ENCODE assay signal across 17 cellular contexts in genomic region chr16:11259655-11260595, GRCh38. TPM values are rescaled to one million over a fixed set of nuclear protein-coding genes. Genes with fewer than 3 reads are reported as not detected.
DNase-seq lines count a peak whose midpoint lies in the region; ATAC-seq, FAIRE-seq and TF ChIP-seq lines count a peak whose summit lies in the region.
"Had no signal": no experiment of that assay in that cellular context is flagged by ENCODE, and none has a peak within 500 bp of the region (broad histone marks: within the 10 kb centered on the region; RNA-seq: fewer than 3 reads in every experiment).

No MANE protein-coding gene starts in this region.

- FAIRE-seq in H1 (lab: Jason Lieb, UNC) = no peak
- FAIRE-seq: endothelial cell of umbilical vein, islet of Langerhans had no signal

- peak overlapping the region; percentile 46 for H3K27ac Mint-ChIP-seq in activated naive CD8-positive, alpha-beta T cell
- no peak overlapping the region for H3K27ac Mint-ChIP-seq in activated naive CD8-positive, alpha-beta T cell treated with anti-CD3 and anti-CD28 coated beads for 36 hours

- peaks cover 0 to 2% of the 10 kb centered on the region in 2 experiments for H4K20me1 ChIP-seq in H1 (replicated peaks in 1 of 2; ENCODE audit: control insufficient read depth in 1 of 2, insufficient read depth in 2 of 2, low read length in 2 of 2)

- no peaks in the 10 kb centered on the region for H3K9me3 Mint-ChIP-seq in activated naive CD8-positive, alpha-beta T cell (ENCODE audit: low read depth)
- H3K9me3 Mint-ChIP-seq in activated naive CD8-positive, alpha-beta T cell treated with anti-CD3 and anti-CD28 coated beads for 36 hours = no peaks in the 10 kb centered on the region

- POLR2A ChIA-PET in H1 (lab: Charles Lee; ENCODE audit: partially characterized antibody) = interaction anchor here (0.6 to 2.4 kb wide), 6 partner anchors 9 to 109 kb away, joined by 3 to 6 read pairs (median 3); no protein-coding TSS in a partner anchor

- H3K18ac ChIP-seq in H1 (ENCODE audit: extremely low read depth, low read length) = no peak overlapping the region

- no peak overlapping the region for H2BK20ac ChIP-seq in H1 (ENCODE audit: low read length)

- no peak overlapping the region for H4K91ac ChIP-seq in H1 (replicated peaks; ENCODE audit: insufficient read length, low read length)

- H3K4me2 ChIP-seq in H1 (ENCODE audit: insufficient read depth in 1 of 2, low read depth in 2 of 2, low read length in 2 of 2) = no peak overlapping the region
- H3K4me2 ChIP-seq: SK-N-SH had no signal

- H3K27ac ChIP-seq in H1 (ENCODE audit: low read depth, low read length) (no peak overlapping the region), tibial artery (peak overlapping the region; percentile 53 to 64)
- H3K27ac ChIP-seq: VCaP had no signal

- H3K4me3 ChIP-seq in H1 (ENCODE audit: extremely low read depth in 1 of 4, insufficient read depth in 2 of 4, low read depth in 3 of 4, low read length in 4 of 4) = no peak overlapping the region
- no peak overlapping the region for H3K4me3 ChIP-seq in tibial artery

- H2AK5ac ChIP-seq in H1 (ENCODE audit: low read depth, low read length) = peak overlapping the region; percentile 47; the same call in 1 of the 2 replicates

- H4K5ac ChIP-seq in H1 (ENCODE audit: insufficient read length, low read depth, low read length) = no peak overlapping the region

- H3K79me1 ChIP-seq in H1 (ENCODE audit: low read depth, low read length) = no peaks in the 10 kb centered on the region

- H3K4me1 ChIP-seq in H1 (replicated peaks in 1 of 4; ENCODE audit: control insufficient read depth in 3 of 4, insufficient read depth in 4 of 4, low read length in 3 of 4) = peaks cover 0 to 8% (median 1%) of the 10 kb centered on the region in 4 experiments; a peak in 4 of 7 replicates
- peaks cover 0 to 32% (median 29%) of the 10 kb centered on the region in 4 donors for H3K4me1 ChIP-seq in tibial artery

- CTCF ChIA-PET in H1 (lab: Charles Lee; ENCODE audit: partially characterized antibody) = interaction anchor here (0.7 to 6.8 kb wide), 16 partner anchors 11 to 131 kb away, joined by 3 to 79 read pairs (median 5); partner anchors contain the start of genes PRM3 and TNP2

- peak overlapping the region; percentile 53; the same call in 1 of the 2 replicates for H2BK12ac ChIP-seq in H1 (ENCODE audit: low read depth, low read length)

- no peak overlapping the region for H3K56ac ChIP-seq in H1 (replicated peaks; ENCODE audit: insufficient read length, low read depth, low read length)

- no peaks in the 10 kb centered on the region; a peak in 1 of 7 replicates for H3K27me3 ChIP-seq in H1 (replicated peaks in 1 of 4; ENCODE audit: control insufficient read depth in 3 of 4, extremely low read depth in 1 of 4, insufficient read depth in 3 of 4, low read length in 3 of 4)
- no peaks in the 10 kb centered on the region for H3K27me3 ChIP-seq in tibial artery

- H3K27me3 Mint-ChIP-seq in activated naive CD8-positive, alpha-beta T cell = no peaks in the 10 kb centered on the region
- no peaks in the 10 kb centered on the region for H3K27me3 Mint-ChIP-seq in activated naive CD8-positive, alpha-beta T cell treated with anti-CD3 and anti-CD28 coated beads for 36 hours

- H3K9me3 ChIP-seq in H1 (ENCODE audit: insufficient read depth in 2 of 2, low read depth in 1 of 2, low read length in 1 of 2) (no peaks in the 10 kb centered on the region), tibial artery (no peaks in the 10 kb centered on the region)
- H3K9me3 ChIP-seq: SK-N-SH had no signal

- H2BK15ac ChIP-seq in H1 (ENCODE audit: low read length) = no peak overlapping the region

- no peak for ATAC-seq in GM21737 (IDR thresholded peaks at IDR 0.05; ENCODE audit: unreplicated experiment)
- no peak for ATAC-seq in GM19324 (IDR thresholded peaks at IDR 0.05; ENCODE audit: low FRiP score, unreplicated experiment)

- H3K14ac ChIP-seq in H1 (ENCODE audit: insufficient read length) = no peak overlapping the region

- TF ChIP-seq RAD21 in H1 (IDR thresholded peaks at IDR 0.05 in 1 of 2, conservative IDR thresholded peaks at IDR 0.05 in 1 of 2; ENCODE audit: low read depth in 2 of 2, low read length in 2 of 2) = no peak

- H2BK5ac ChIP-seq in H1 (ENCODE audit: low read depth, low read length) = no peak overlapping the region

- H3K36me3 ChIP-seq in H1 (ENCODE audit: control insufficient read depth in 2 of 4, insufficient read depth in 4 of 4, low read length in 3 of 4) (0 out of 8 replicates have a peak, but pooled peaks cover 0 to under 1% (median 0%) of the 10 kb centered on the region in 4 experiments), tibial artery (no peaks in the 10 kb centered on the region)

- no peaks in the 10 kb centered on the region for H3K36me3 Mint-ChIP-seq in activated naive CD8-positive, alpha-beta T cell
- H3K36me3 Mint-ChIP-seq in activated naive CD8-positive, alpha-beta T cell treated with anti-CD3 and anti-CD28 coated beads for 36 hours = peaks cover 2% of the 10 kb centered on the region

- peaks cover 0 to 6% of the 10 kb centered on the region in 2 experiments; a peak in 1 of 4 replicates for H3K79me2 ChIP-seq in H1 (ENCODE audit: control insufficient read depth in 1 of 2, insufficient read depth in 2 of 2, low read length in 2 of 2)

- H3K4me1 Mint-ChIP-seq in activated naive CD8-positive, alpha-beta T cell (ENCODE audit: low read depth) = peaks cover 59% of the 10 kb centered on the region
- H3K4me1 Mint-ChIP-seq in activated naive CD8-positive, alpha-beta T cell treated with anti-CD3 and anti-CD28 coated beads for 36 hours = peaks cover 51% of the 10 kb centered on the region

- H3K9ac ChIP-seq in H1 (replicated peaks in 1 of 4; ENCODE audit: extremely low read depth in 1 of 4, low read depth in 3 of 4, low read length in 3 of 4) = no peak overlapping the region
- H3K9ac ChIP-seq: SK-N-SH had no signal

- H3K23me2 ChIP-seq in H1 (ENCODE audit: low read depth, low read length) = peaks cover 9% of the 10 kb centered on the region

- no peak overlapping the region for H4K8ac ChIP-seq in H1 (ENCODE audit: extremely low read depth, insufficient read depth, low read length)

- H3K23ac ChIP-seq in H1 (ENCODE audit: insufficient read length) = no peak overlapping the region

- TF ChIP-seq POLR2A in H1 (IDR thresholded peaks at IDR 0.05; ENCODE audit: control extremely low read depth in 1 of 2, low read depth in 2 of 2, low read length in 2 of 2) = no peak

- intact Hi-C loops in tibial artery (cut with DNase I; ENCODE audit: low total_unique reads) = loop anchor here (5.0 kb wide), 1 partner anchor 522 kb away; no protein-coding TSS in a partner anchor

- no peak for TF ChIP-seq CTCF in H1 (IDR thresholded peaks at IDR 0.05; ENCODE audit: control extremely low read depth in 1 of 3, insufficient read depth in 1 of 3, low read depth in 1 of 3, low read length in 3 of 3)
- no peak for TF ChIP-seq CTCF in tibial artery (IDR thresholded peaks at IDR 0.05)

- H3K4me3 Mint-ChIP-seq in activated naive CD8-positive, alpha-beta T cell = peak overlapping the region; percentile 49
- H3K4me3 Mint-ChIP-seq in activated naive CD8-positive, alpha-beta T cell treated with anti-CD3 and anti-CD28 coated beads for 36 hours = no peak overlapping the region

- WGBS in H1 (ENCODE audit: extremely low coverage in 1 of 2, insufficient coverage in 1 of 2, insufficient read length in 1 of 2, insufficient replicate concordance in 2 of 2, low coverage in 1 of 2, low lambda C conversion rate in 2 of 2, missing lambda C conversion rate in 1 of 2), 2 experiments = 93% methylated on average over 12 of the region's 12 CpGs; no CpG with 5 or more reads in 1 of the 2 experiments

- H3K4ac ChIP-seq in H1 (replicated peaks; ENCODE audit: insufficient read length, low read depth, low read length) = no peak overlapping the region

- TF ChIP-seq EP300 in H1 (IDR thresholded peaks at IDR 0.05; ENCODE audit: borderline replicate concordance in 1 of 2, low read depth in 2 of 2, low read length in 2 of 2) = no peak

- H2AFZ ChIP-seq in H1 (ENCODE audit: low read length) = no peak overlapping the region

- H2BK120ac ChIP-seq in H1 (replicated peaks; ENCODE audit: low read depth, low read length) = no peak overlapping the region

- DNase-seq in activated naive CD8-positive, alpha-beta T cell treated with anti-CD3 and anti-CD28 coated beads for 36 hours = no peak
- no peak for DNase-seq in H1 (ENCODE audit: low read depth in 1 of 2, low spot score in 2 of 2)
- no peak for DNase-seq in tibial artery
- DNase-seq: activated CD8-positive, alpha-beta memory T cell treated with anti-CD3 and anti-CD28 coated beads, Interleukin-2, amount 50 U/mL, for 4 hours; cerebellar nuclear complex; NCI-H1694 treated with DMSO at 0.1 percent for 48 hours; NCI-H526; stimulated activated naive CD4-positive, alpha-beta T cell had no signal

RNA-seq across cellular contexts. Expression of gene SOCS1, which starts 3.9 kb away (rescaled TPM):
- 10 to 100 TPM; 30.8 to 32.9 TPM for total RNA-seq in activated naive CD8-positive, alpha-beta T cell treated with anti-CD3 and anti-CD28 coated beads for 36 hours
- 48.9 and 49.8 TPM in 2 replicates for total RNA-seq in H1 (2021; fragmentation: NEBNext Ultra II Directional; extraction: Animal tissue kit (Norgen Biotek cat#: 25700))
- polyA plus RNA-seq in H1 (2011; rRNA removed) = 21.0 and 46.5 TPM in 2 replicates
- 17.0 TPM for polyA plus RNA-seq in H1 (2011; cell fraction: cytosol; rRNA removed)
- 36.0 TPM for polyA plus RNA-seq in H1 (2011; cell fraction: nucleus; rRNA removed)
- polyA plus RNA-seq in H1 (2012, experiment 1 of 2) = 9.9 to 28.9 TPM (median 25.5 TPM) in 4 replicates
- polyA plus RNA-seq in H1 (2012, experiment 2 of 2) = 20.5 TPM
- 83.3 TPM for polyA plus RNA-seq in H1 (2013, experiment 1 of 2)
- polyA plus RNA-seq in H1 (2013, experiment 2 of 2) = 90.5 TPM
- 1.7 and 4.1 TPM in 2 replicates for polyA minus RNA-seq in H1 (2011; rRNA and poly(A)+ RNA removed)
- 22.5 TPM for polyA minus RNA-seq in H1 (2011; cell fraction: cytosol; rRNA and poly(A)+ RNA removed)
- polyA minus RNA-seq in H1 (2011; cell fraction: nucleus; rRNA and poly(A)+ RNA removed) = 60.0 TPM

RNA-seq across cellular contexts. Expression of gene TNP2, which starts 9.2 kb away (rescaled TPM):
- not detected for total RNA-seq in activated naive CD8-positive, alpha-beta T cell treated with anti-CD3 and anti-CD28 coated beads for 36 hours
- not detected in 2 replicates for total RNA-seq in H1 (2021; fragmentation: NEBNext Ultra II Directional; extraction: Animal tissue kit (Norgen Biotek cat#: 25700))
- polyA plus RNA-seq in H1 (2011; rRNA removed) = not detected in 2 replicates
- not detected for polyA plus RNA-seq in H1 (2011; cell fraction: cytosol; rRNA removed)
- polyA plus RNA-seq in H1 (2011; cell fraction: nucleus; rRNA removed) = not detected
- not detected in 4 replicates for polyA plus RNA-seq in H1 (2012, experiment 1 of 2)
- not detected for polyA plus RNA-seq in H1 (2012, experiment 2 of 2)
- not detected for polyA plus RNA-seq in H1 (2013, experiment 1 of 2)
- not detected for polyA plus RNA-seq in H1 (2013, experiment 2 of 2)
- polyA minus RNA-seq in H1 (2011; rRNA and poly(A)+ RNA removed) = not detected in 2 replicates
- polyA minus RNA-seq in H1 (2011; cell fraction: cytosol; rRNA and poly(A)+ RNA removed) = not detected
- polyA minus RNA-seq in H1 (2011; cell fraction: nucleus; rRNA and poly(A)+ RNA removed) = not detected
- total RNA-seq: endothelial cell of umbilical vein, osteoblast had no signal
- polyA plus RNA-seq: AG04450, endothelial cell of umbilical vein, SK-N-SH had no signal

RNA-seq across cellular contexts. Expression of gene PRM3, which starts 13.5 kb away (rescaled TPM):
- total RNA-seq in activated naive CD8-positive, alpha-beta T cell treated with anti-CD3 and anti-CD28 coated beads for 36 hours = not detected
- total RNA-seq in H1 (2021; fragmentation: NEBNext Ultra II Directional; extraction: Animal tissue kit (Norgen Biotek cat#: 25700)) = not detected in 2 replicates
- not detected in 2 replicates for polyA plus RNA-seq in H1 (2011; rRNA removed)
- not detected for polyA plus RNA-seq in H1 (2011; cell fraction: cytosol; rRNA removed)
- not detected for polyA plus RNA-seq in H1 (2011; cell fraction: nucleus; rRNA removed)
- not detected in 4 replicates for polyA plus RNA-seq in H1 (2012, experiment 1 of 2)
- polyA plus RNA-seq in H1 (2012, experiment 2 of 2) = not detected
- polyA plus RNA-seq in H1 (2013, experiment 1 of 2) = not detected
- polyA plus RNA-seq in H1 (2013, experiment 2 of 2) = not detected
- not detected in 2 replicates for polyA minus RNA-seq in H1 (2011; rRNA and poly(A)+ RNA removed)
- polyA minus RNA-seq in H1 (2011; cell fraction: cytosol; rRNA and poly(A)+ RNA removed) = not detected
- not detected for polyA minus RNA-seq in H1 (2011; cell fraction: nucleus; rRNA and poly(A)+ RNA removed)
- total RNA-seq: endothelial cell of umbilical vein, osteoblast had no signal
- polyA plus RNA-seq: AG04450, endothelial cell of umbilical vein, SK-N-SH had no signal

RNA-seq across cellular contexts. Expression of gene PRM2, which starts 16.4 kb away (rescaled TPM):
- not detected for total RNA-seq in activated naive CD8-positive, alpha-beta T cell treated with anti-CD3 and anti-CD28 coated beads for 36 hours
- total RNA-seq in H1 (2021; fragmentation: NEBNext Ultra II Directional; extraction: Animal tissue kit (Norgen Biotek cat#: 25700)) = not detected in 2 replicates
- polyA plus RNA-seq in H1 (2011; rRNA removed) = not detected in 2 replicates
- polyA plus RNA-seq in H1 (2011; cell fraction: cytosol; rRNA removed) = not detected
- not detected for polyA plus RNA-seq in H1 (2011; cell fraction: nucleus; rRNA removed)
- polyA plus RNA-seq in H1 (2012, experiment 1 of 2) = not detected in 4 replicates
- polyA plus RNA-seq in H1 (2012, experiment 2 of 2) = not detected
- not detected for polyA plus RNA-seq in H1 (2013, experiment 1 of 2)
- polyA plus RNA-seq in H1 (2013, experiment 2 of 2) = not detected
- polyA minus RNA-seq in H1 (2011; rRNA and poly(A)+ RNA removed) = not detected in 2 replicates
- polyA minus RNA-seq in H1 (2011; cell fraction: cytosol; rRNA and poly(A)+ RNA removed) = not detected
- not detected for polyA minus RNA-seq in H1 (2011; cell fraction: nucleus; rRNA and poly(A)+ RNA removed)
- total RNA-seq: endothelial cell of umbilical vein, osteoblast had no signal
- polyA plus RNA-seq: AG04450, endothelial cell of umbilical vein, SK-N-SH had no signal

RNA-seq across cellular contexts. Expression of gene PRM1, which starts 21.2 kb away (rescaled TPM):
- not detected for total RNA-seq in activated naive CD8-positive, alpha-beta T cell treated with anti-CD3 and anti-CD28 coated beads for 36 hours
- 0.82 and 0.92 TPM in 2 replicates for total RNA-seq in H1 (2021; fragmentation: NEBNext Ultra II Directional; extraction: Animal tissue kit (Norgen Biotek cat#: 25700))
- 0.54 TPM in 1 of 2 replicates, not detected in the other for polyA plus RNA-seq in H1 (2011; rRNA removed)
- polyA plus RNA-seq in H1 (2011; cell fraction: cytosol; rRNA removed) = 0.65 TPM
- polyA plus RNA-seq in H1 (2011; cell fraction: nucleus; rRNA removed) = 0.47 TPM
- polyA plus RNA-seq in H1 (2012, experiment 1 of 2) = 0.60 to 1.1 TPM in 2 of 4 replicates, not detected in the others
- not detected for polyA plus RNA-seq in H1 (2012, experiment 2 of 2)
- 1.3 TPM for polyA plus RNA-seq in H1 (2013, experiment 1 of 2)
- polyA plus RNA-seq in H1 (2013, experiment 2 of 2) = 0.68 TPM
- not detected in 2 replicates for polyA minus RNA-seq in H1 (2011; rRNA and poly(A)+ RNA removed)
- not detected for polyA minus RNA-seq in H1 (2011; cell fraction: cytosol; rRNA and poly(A)+ RNA removed)
- not detected for polyA minus RNA-seq in H1 (2011; cell fraction: nucleus; rRNA and poly(A)+ RNA removed)
- total RNA-seq: endothelial cell of umbilical vein, osteoblast had no signal
- polyA plus RNA-seq: AG04450, endothelial cell of umbilical vein, SK-N-SH had no signal
